ENCODE assay signal across 1 cellular context in the genomic region with DNA sequence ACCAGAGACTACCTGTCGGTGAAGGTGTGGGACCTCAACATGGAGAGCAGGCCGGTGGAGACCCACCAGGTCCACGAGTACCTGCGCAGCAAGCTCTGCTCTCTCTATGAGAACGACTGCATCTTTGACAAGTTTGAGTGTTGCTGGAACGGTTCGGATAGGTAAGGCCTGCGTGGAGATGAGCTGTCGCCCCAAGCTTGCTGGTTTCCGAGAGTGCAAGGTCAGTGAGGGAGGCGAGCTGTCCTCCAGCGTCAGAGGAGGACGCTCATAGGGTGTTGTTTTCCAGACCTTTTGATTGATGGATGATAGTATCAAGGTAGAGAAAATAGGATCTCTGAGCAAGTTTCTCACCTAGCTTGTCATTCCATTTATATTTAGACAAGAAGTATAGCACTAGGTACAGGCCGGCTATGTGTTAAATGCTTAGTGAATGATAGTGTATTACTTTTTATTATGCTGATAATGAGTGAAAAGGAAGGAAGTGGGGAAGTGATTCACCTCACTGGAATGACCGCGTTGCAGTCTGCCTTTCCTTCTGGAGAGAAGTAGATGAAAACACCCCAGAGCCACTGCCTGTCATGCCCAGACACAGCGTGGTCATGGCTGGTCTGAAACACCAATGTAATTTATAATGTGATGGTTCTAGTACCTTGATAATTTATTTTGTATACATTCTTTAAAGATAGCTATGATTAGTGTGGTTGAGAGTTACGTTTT.
TF ChIP-seq lines count a peak whose summit lies in the region.

No MANE protein-coding gene starts in this region.

TF ChIP-seq in WTC11, 78 proteins besides CTCF, POLR2A, EP300 and RAD21 (continued from another document):
- TF ChIP-seq SMAD4 (CRISPR knock-in tag; IDR thresholded peaks at IDR 0.05) = no peak
TF ChIP-seq in WTC11: peak in this region for 0.
